Comparison of ENCODE assay signal across 1 cellular context in genomic region chr7:130970196-130970595, GRCh38.
TF ChIP-seq lines count a peak whose summit lies in the region.

No MANE protein-coding gene starts in this region.

TF ChIP-seq in GM23338, 12 proteins besides CTCF, POLR2A, EP300 and RAD21 (continued from another document):
- TF ChIP-seq REST (IDR thresholded peaks at IDR 0.05; ENCODE audit: unreplicated experiment): no peak
- TF ChIP-seq, protein P1, sequence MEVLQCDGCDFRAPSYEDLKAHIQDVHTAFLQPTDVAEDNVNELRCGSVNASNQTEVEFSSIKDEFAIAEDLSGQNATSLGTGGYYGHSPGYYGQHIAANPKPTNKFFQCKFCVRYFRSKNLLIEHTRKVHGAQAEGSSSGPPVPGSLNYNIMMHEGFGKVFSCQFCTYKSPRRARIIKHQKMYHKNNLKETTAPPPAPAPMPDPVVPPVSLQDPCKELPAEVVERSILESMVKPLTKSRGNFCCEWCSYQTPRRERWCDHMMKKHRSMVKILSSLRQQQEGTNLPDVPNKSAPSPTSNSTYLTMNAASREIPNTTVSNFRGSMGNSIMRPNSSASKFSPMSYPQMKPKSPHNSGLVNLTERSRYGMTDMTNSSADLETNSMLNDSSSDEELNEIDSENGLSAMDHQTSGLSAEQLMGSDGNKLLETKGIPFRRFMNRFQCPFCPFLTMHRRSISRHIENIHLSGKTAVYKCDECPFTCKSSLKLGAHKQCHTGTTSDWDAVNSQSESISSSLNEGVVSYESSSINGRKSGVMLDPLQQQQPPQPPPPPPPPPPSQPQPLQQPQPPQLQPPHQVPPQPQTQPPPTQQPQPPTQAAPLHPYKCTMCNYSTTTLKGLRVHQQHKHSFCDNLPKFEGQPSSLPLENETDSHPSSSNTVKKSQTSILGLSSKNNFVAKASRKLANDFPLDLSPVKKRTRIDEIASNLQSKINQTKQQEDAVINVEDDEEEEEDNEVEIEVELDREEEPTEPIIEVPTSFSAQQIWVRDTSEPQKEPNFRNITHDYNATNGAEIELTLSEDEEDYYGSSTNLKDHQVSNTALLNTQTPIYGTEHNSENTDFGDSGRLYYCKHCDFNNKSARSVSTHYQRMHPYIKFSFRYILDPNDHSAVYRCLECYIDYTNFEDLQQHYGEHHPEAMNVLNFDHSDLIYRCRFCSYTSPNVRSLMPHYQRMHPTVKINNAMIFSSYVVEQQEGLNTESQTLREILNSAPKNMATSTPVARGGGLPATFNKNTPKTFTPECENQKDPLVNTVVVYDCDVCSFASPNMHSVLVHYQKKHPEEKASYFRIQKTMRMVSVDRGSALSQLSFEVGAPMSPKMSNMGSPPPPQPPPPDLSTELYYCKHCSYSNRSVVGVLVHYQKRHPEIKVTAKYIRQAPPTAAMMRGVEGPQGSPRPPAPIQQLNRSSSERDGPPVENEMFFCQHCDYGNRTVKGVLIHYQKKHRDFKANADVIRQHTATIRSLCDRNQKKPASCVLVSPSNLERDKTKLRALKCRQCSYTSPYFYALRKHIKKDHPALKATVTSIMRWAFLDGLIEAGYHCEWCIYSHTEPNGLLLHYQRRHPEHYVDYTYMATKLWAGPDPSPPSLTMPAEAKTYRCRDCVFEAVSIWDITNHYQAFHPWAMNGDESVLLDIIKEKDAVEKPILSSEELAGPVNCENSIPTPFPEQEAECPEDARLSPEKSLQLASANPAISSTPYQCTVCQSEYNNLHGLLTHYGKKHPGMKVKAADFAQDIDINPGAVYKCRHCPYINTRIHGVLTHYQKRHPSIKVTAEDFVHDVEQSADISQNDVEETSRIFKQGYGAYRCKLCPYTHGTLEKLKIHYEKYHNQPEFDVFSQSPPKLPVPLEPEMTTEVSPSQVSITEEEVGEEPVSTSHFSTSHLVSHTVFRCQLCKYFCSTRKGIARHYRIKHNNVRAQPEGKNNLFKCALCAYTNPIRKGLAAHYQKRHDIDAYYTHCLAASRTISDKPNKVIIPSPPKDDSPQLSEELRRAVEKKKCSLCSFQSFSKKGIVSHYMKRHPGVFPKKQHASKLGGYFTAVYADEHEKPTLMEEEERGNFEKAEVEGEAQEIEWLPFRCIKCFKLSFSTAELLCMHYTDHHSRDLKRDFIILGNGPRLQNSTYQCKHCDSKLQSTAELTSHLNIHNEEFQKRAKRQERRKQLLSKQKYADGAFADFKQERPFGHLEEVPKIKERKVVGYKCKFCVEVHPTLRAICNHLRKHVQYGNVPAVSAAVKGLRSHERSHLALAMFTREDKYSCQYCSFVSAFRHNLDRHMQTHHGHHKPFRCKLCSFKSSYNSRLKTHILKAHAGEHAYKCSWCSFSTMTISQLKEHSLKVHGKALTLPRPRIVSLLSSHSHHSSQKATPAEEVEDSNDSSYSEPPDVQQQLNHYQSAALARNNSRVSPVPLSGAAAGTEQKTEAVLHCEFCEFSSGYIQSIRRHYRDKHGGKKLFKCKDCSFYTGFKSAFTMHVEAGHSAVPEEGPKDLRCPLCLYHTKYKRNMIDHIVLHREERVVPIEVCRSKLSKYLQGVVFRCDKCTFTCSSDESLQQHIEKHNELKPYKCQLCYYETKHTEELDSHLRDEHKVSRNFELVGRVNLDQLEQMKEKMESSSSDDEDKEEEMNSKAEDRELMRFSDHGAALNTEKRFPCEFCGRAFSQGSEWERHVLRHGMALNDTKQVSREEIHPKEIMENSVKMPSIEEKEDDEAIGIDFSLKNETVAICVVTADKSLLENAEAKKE (CRISPR knock-in tag; IDR thresholded peaks at IDR 0.05): no peak
- no peak for TF ChIP-seq ZNF114 (CRISPR knock-in tag; IDR thresholded peaks at IDR 0.05)
